In genomic region chr16:68289621-68290329, GRCh38 we compare ENCODE assay signal across 9 cellular contexts. TPM values are rescaled to one million over a fixed set of nuclear protein-coding genes. Genes with fewer than 3 reads are reported as not detected.
DNase-seq lines count a peak whose midpoint lies in the region; ATAC-seq, FAIRE-seq and TF ChIP-seq lines count a peak whose summit lies in the region.
"Had no signal": no experiment of that assay in that cellular context is flagged by ENCODE, and none has a peak within 500 bp of the region (broad histone marks: within the 10 kb centered on the region; RNA-seq: fewer than 3 reads in every experiment).

No MANE protein-coding gene starts in this region.

- H3K9ac ChIP-seq in skeletal muscle satellite cell (ENCODE audit: low read depth, low read length), result peak overlapping the region; percentile 18

- peaks cover 73% of the 10 kb centered on the region for H3K36me3 ChIP-seq in skeletal muscle satellite cell (ENCODE audit: insufficient read depth, low read length)

- no peaks in the 10 kb centered on the region for H3K9me3 ChIP-seq in skeletal muscle satellite cell (replicated peaks; ENCODE audit: low read length)

- ATAC-seq in GM21515 (IDR thresholded peaks at IDR 0.05; ENCODE audit: unreplicated experiment), result peak; percentile 68

- DNase-seq in EL (peak; percentile 60), M059J (ENCODE audit: low read depth) (peak; percentile 79), coronary artery (ENCODE audit: low spot score) (no peak), frontal cortex (ENCODE audit: low spot score in 2 of 2) (no peak), RKO (ENCODE audit: low spot score) (no peak)
- peak; percentile 73 for DNase-seq in activated naive CD8-positive, alpha-beta T cell treated with anti-CD3 and anti-CD28 coated beads for 36 hours

- no peaks in the 10 kb centered on the region for H3K27me3 Mint-ChIP-seq in activated naive CD8-positive, alpha-beta T cell treated with anti-CD3 and anti-CD28 coated beads for 36 hours

- H3K36me3 Mint-ChIP-seq in activated naive CD8-positive, alpha-beta T cell treated with anti-CD3 and anti-CD28 coated beads for 36 hours, result peaks cover 57% of the 10 kb centered on the region

- no peak for TF ChIP-seq CTCF in coronary artery (IDR thresholded peaks at IDR 0.05)

- peaks cover 1% of the 10 kb centered on the region for H3K9me3 Mint-ChIP-seq in activated naive CD8-positive, alpha-beta T cell treated with anti-CD3 and anti-CD28 coated beads for 36 hours

- FAIRE-seq in frontal cortex (lab: Jason Lieb, UNC), result no peak

- peak overlapping the region; percentile 96 for H3K27ac Mint-ChIP-seq in activated naive CD8-positive, alpha-beta T cell treated with anti-CD3 and anti-CD28 coated beads for 36 hours

- no peaks in the 10 kb centered on the region for H3K27me3 ChIP-seq in skeletal muscle satellite cell (ENCODE audit: control insufficient read depth, insufficient read depth, low read length)

- H3K4me1 Mint-ChIP-seq in activated naive CD8-positive, alpha-beta T cell treated with anti-CD3 and anti-CD28 coated beads for 36 hours, result peaks cover 80% of the 10 kb centered on the region

- H3K4me3 Mint-ChIP-seq in activated naive CD8-positive, alpha-beta T cell treated with anti-CD3 and anti-CD28 coated beads for 36 hours, result peak overlapping the region; percentile 57

- peak overlapping the region; percentile 37 for H3K4me2 ChIP-seq in skeletal muscle satellite cell (ENCODE audit: low read length)

- peak overlapping the region; percentile 41 for H3K4me3 ChIP-seq in skeletal muscle satellite cell (ENCODE audit: low read length)
- no peak overlapping the region for H3K4me3 ChIP-seq in coronary artery

- H3K27ac ChIP-seq in coronary artery, result peak overlapping the region in 1 of 2 donors; percentile 42
- H3K27ac ChIP-seq: epithelial cell of prostate had no signal

- peaks cover 34% of the 10 kb centered on the region for H3K4me1 ChIP-seq in skeletal muscle satellite cell (ENCODE audit: control insufficient read depth, insufficient read depth, low read length)

RNA-seq across cellular contexts. Expression of gene SLC7A6OS, which starts 21.0 kb away (rescaled TPM):
- 11.5 and 13.2 TPM in 2 replicates for total RNA-seq in M059J (2014; rRNA removed; shearing (Covaris generic))
- 10 to 100 TPM; 23.0 to 23.3 TPM for total RNA-seq in activated naive CD8-positive, alpha-beta T cell treated with anti-CD3 and anti-CD28 coated beads for 36 hours
- 8.1 and 10.4 TPM in 2 replicates for total RNA-seq in skeletal muscle satellite cell (2012; rRNA removed)
- total RNA-seq in frontal cortex, result 11.4 TPM

RNA-seq across cellular contexts. Expression of gene PRMT7, which starts 21.0 kb away (rescaled TPM):
- total RNA-seq in M059J (2014; rRNA removed; shearing (Covaris generic)), result 34.4 and 44.2 TPM in 2 replicates
- 10 to 100 TPM; 68.9 to 72.0 TPM for total RNA-seq in activated naive CD8-positive, alpha-beta T cell treated with anti-CD3 and anti-CD28 coated beads for 36 hours
- total RNA-seq in skeletal muscle satellite cell (2012; rRNA removed), result 40.4 and 42.8 TPM in 2 replicates
- total RNA-seq in frontal cortex, result 39.5 TPM

RNA-seq across cellular contexts. Expression of gene SLC7A6, which starts 25.4 kb away (rescaled TPM):
- total RNA-seq in M059J (2014; rRNA removed; shearing (Covaris generic)), result 12.1 and 26.1 TPM in 2 replicates
- total RNA-seq in activated naive CD8-positive, alpha-beta T cell treated with anti-CD3 and anti-CD28 coated beads for 36 hours, result 10 to 100 TPM; 65.9 to 69.9 TPM
- 13.1 and 20.8 TPM in 2 replicates for total RNA-seq in skeletal muscle satellite cell (2012; rRNA removed)
- 17.1 TPM for total RNA-seq in frontal cortex

RNA-seq across cellular contexts. Expression of gene PLA2G15, which starts 44.6 kb away (rescaled TPM):
- total RNA-seq in M059J (2014; rRNA removed; shearing (Covaris generic)), result 26.2 and 36.6 TPM in 2 replicates
- 1 to 10 TPM; 7.9 to 8.0 TPM for total RNA-seq in activated naive CD8-positive, alpha-beta T cell treated with anti-CD3 and anti-CD28 coated beads for 36 hours
- 18.0 and 21.6 TPM in 2 replicates for total RNA-seq in skeletal muscle satellite cell (2012; rRNA removed)
- 18.3 TPM for total RNA-seq in frontal cortex

RNA-seq across cellular contexts. Expression of gene ESRP2, which starts 53.8 kb away (rescaled TPM):
- not detected in 2 replicates for total RNA-seq in M059J (2014; rRNA removed; shearing (Covaris generic))
- total RNA-seq in activated naive CD8-positive, alpha-beta T cell treated with anti-CD3 and anti-CD28 coated beads for 36 hours, result 1 to 10 TPM in 1 of 2 experiments, under 1 TPM in 1; 0.92 to 1.2 TPM
- total RNA-seq in skeletal muscle satellite cell (2012; rRNA removed), result under 0.01 TPM in 1 of 2 replicates, not detected in the other
- not detected for total RNA-seq in frontal cortex

Comparison
In these comparisons a context has a peak if more than half of its experiments do, and no peak if none do; other contexts are left out.
1. DNase-seq: peak in EL (single experiment), M059J (single experiment) and activated naive CD8-positive, alpha-beta T cell treated with anti-CD3 and anti-CD28 coated beads for 36 hours (single experiment); none in coronary artery (single experiment), frontal cortex (0 of 2) and RKO (single experiment).